In genomic region chr1:52631759-52632331, GRCh38 we compare ENCODE assay signal across 12 cellular contexts. TPM values are rescaled to one million over a fixed set of nuclear protein-coding genes. Genes with fewer than 3 reads are reported as not detected.
DNase-seq lines count a peak whose midpoint lies in the region; ATAC-seq lines count a peak whose summit lies in the region.
"Had no signal": no experiment of that assay in that cellular context is flagged by ENCODE, and none has a peak within 500 bp of the region (broad histone marks: within the 10 kb centered on the region; RNA-seq: fewer than 3 reads in every experiment).

No MANE protein-coding gene starts in this region.

- H3K9me3 ChIP-seq in CD8-positive, alpha-beta memory T cell (ENCODE audit: low read length), result no peaks in the 10 kb centered on the region
- H3K9me3 ChIP-seq: HAP-1 had no signal

- no peaks in the 10 kb centered on the region for H3K27me3 ChIP-seq in CD8-positive, alpha-beta memory T cell (ENCODE audit: insufficient read depth, low read length, poor library complexity, severe bottlenecking)

- H3K36me3 ChIP-seq in CD8-positive, alpha-beta memory T cell (ENCODE audit: insufficient read depth, low read length), result no peaks in the 10 kb centered on the region
- H3K36me3 ChIP-seq: HAP-1 had no signal

- peaks cover 65% of the 10 kb centered on the region for H3K4me1 ChIP-seq in CD8-positive, alpha-beta memory T cell (ENCODE audit: insufficient read depth, low read length)
- H3K4me1 ChIP-seq: HAP-1 had no signal

- H3K36me3 Mint-ChIP-seq in CD8-positive, alpha-beta memory T cell, result peaks cover 0 to 19% (median 4%) of the 10 kb centered on the region in 3 donors
- no peaks in the 10 kb centered on the region for H3K36me3 Mint-ChIP-seq in activated T-cell treated with anti-CD3 and anti-CD28 coated beads, Interleukin-2, amount 50 U/mL, for 72 hours (ENCODE audit: insufficient read depth in 2 of 2)
- H3K36me3 Mint-ChIP-seq in naive B cell, result peaks cover 0 to 6% of the 10 kb centered on the region in 2 donors

- peak overlapping the region; percentile 58 for H3K4me3 ChIP-seq in CD8-positive, alpha-beta memory T cell (ENCODE audit: low read length)
- H3K4me3 ChIP-seq: HAP-1 had no signal

- H3K9me3 Mint-ChIP-seq in CD8-positive, alpha-beta memory T cell, result no peaks in the 10 kb centered on the region
- H3K9me3 Mint-ChIP-seq in activated T-cell treated with anti-CD3 and anti-CD28 coated beads, Interleukin-2, amount 50 U/mL, for 72 hours, result no peaks in the 10 kb centered on the region
- H3K9me3 Mint-ChIP-seq in naive B cell, result no peaks in the 10 kb centered on the region

- peak overlapping the region; percentile 81 to 96 (median 93) for H3K4me3 Mint-ChIP-seq in CD8-positive, alpha-beta memory T cell
- peak overlapping the region; percentile 72 to 80 for H3K4me3 Mint-ChIP-seq in activated T-cell treated with anti-CD3 and anti-CD28 coated beads, Interleukin-2, amount 50 U/mL, for 72 hours
- peak overlapping the region; percentile 88 to 99 (median 92) for H3K4me3 Mint-ChIP-seq in naive B cell

- ATAC-seq in activated T-cell treated with anti-CD3 and anti-CD28 coated beads, Interleukin-2, amount 50 U/mL, for 72 hours (replicated peaks in 1 of 2), result no peak
- no peak for ATAC-seq in naive B cell (ENCODE audit: low read depth in 2 of 2)
- ATAC-seq in HG02759 (IDR thresholded peaks at IDR 0.05; ENCODE audit: unreplicated experiment), result no peak
- ATAC-seq in HG02840 (IDR thresholded peaks at IDR 0.05; ENCODE audit: low FRiP score, unreplicated experiment), result no peak

- POLR2A ChIA-PET in CD8-positive, alpha-beta memory T cell (lab: Charles Lee), result interaction anchor here (1.1 to 2.1 kb wide), 3 partner anchors 25 to 79 kb away, joined by 3 to 6 read pairs (median 6); partner anchors contain the start of gene TUT4

- peak in 1 of 5 donors; percentile 7 for DNase-seq in CD8-positive, alpha-beta memory T cell
- DNase-seq in MV-4-11 (lab: John Stamatoyannopoulos, UW) (peak; percentile 49), naive B cell (peak; percentile 24), NCI-H526 (lab: John Stamatoyannopoulos, UW) (no peak)
- DNase-seq in activated T-cell treated with anti-CD3 and anti-CD28 coated beads, Interleukin-2, amount 50 U/mL, for 72 hours, result peak in 1 of 2 donors; percentile 10
- no peak for DNase-seq in activated CD4-positive, alpha-beta T cell treated with anti-CD3 and anti-CD28 coated beads for 4 hours
- DNase-seq: EL had no signal

- no peaks in the 10 kb centered on the region for H3K27me3 Mint-ChIP-seq in CD8-positive, alpha-beta memory T cell
- H3K27me3 Mint-ChIP-seq in activated T-cell treated with anti-CD3 and anti-CD28 coated beads, Interleukin-2, amount 50 U/mL, for 72 hours (ENCODE audit: low read depth), result no peaks in the 10 kb centered on the region
- no peaks in the 10 kb centered on the region for H3K27me3 Mint-ChIP-seq in naive B cell

- peak overlapping the region; percentile 96 to 99 (median 98) for H3K27ac Mint-ChIP-seq in CD8-positive, alpha-beta memory T cell
- H3K27ac Mint-ChIP-seq in activated T-cell treated with anti-CD3 and anti-CD28 coated beads, Interleukin-2, amount 50 U/mL, for 72 hours, result peak overlapping the region; percentile 75
- H3K27ac Mint-ChIP-seq in naive B cell, result peak overlapping the region; percentile 94 to 99 (median 98)

- CTCF ChIA-PET in CD8-positive, alpha-beta memory T cell (lab: Charles Lee), result interaction anchor here (1.0 to 2.4 kb wide), 4 partner anchors 9 to 54 kb away, joined by 4 to 14 read pairs (median 6); partner anchors contain the start of gene GPX7

- H3K4me1 Mint-ChIP-seq in CD8-positive, alpha-beta memory T cell, result peaks cover 65 to 76% (median 68%) of the 10 kb centered on the region in 3 donors
- peaks cover 58% of the 10 kb centered on the region for H3K4me1 Mint-ChIP-seq in activated T-cell treated with anti-CD3 and anti-CD28 coated beads, Interleukin-2, amount 50 U/mL, for 72 hours (ENCODE audit: low read depth)
- H3K4me1 Mint-ChIP-seq in naive B cell, result peaks cover 64 to 83% (median 66%) of the 10 kb centered on the region in 3 donors

- peak overlapping the region; percentile 58 for H3K27ac ChIP-seq in CD8-positive, alpha-beta memory T cell (ENCODE audit: low read depth, low read length)

RNA-seq across cellular contexts. Expression of gene SHISAL2A, which starts 1.1 kb away (rescaled TPM):
- total RNA-seq in CD8-positive, alpha-beta memory T cell, result 10 to 100 TPM; 15.7 to 16.7 TPM
- 11.3 TPM for polyA plus RNA-seq in CD8-positive, alpha-beta memory T cell
- 1 to 10 TPM; 9.0 to 9.2 TPM for total RNA-seq in activated T-cell treated with anti-CD3 and anti-CD28 coated beads, Interleukin-2, amount 50 U/mL, for 72 hours
- 10 to 100 TPM in 5 of 6 donors, 1 to 10 TPM in 1; 7.4 to 19.6 (median 15.7) TPM for polyA plus RNA-seq in naive B cell (ENCODE audit: low read depth in 6 of 6)
- total RNA-seq: lower leg skin, subcutaneous adipose tissue had no signal

RNA-seq across cellular contexts. Expression of gene GPX7, which starts 29.7 kb away (rescaled TPM):
- 10 to 100 TPM; 29.9 to 30.0 TPM for total RNA-seq in CD8-positive, alpha-beta memory T cell
- polyA plus RNA-seq in CD8-positive, alpha-beta memory T cell, result 31.9 TPM
- total RNA-seq in activated T-cell treated with anti-CD3 and anti-CD28 coated beads, Interleukin-2, amount 50 U/mL, for 72 hours, result 10 to 100 TPM; 26.3 to 27.6 TPM
- polyA plus RNA-seq in naive B cell (ENCODE audit: low read depth in 6 of 6), result 10 to 100 TPM; 22.2 to 49.8 (median 34.8) TPM

Comparison
In these comparisons a context has a peak if more than half of its experiments do, and no peak if none do; other contexts are left out.
1. DNase-seq: peak in MV-4-11 (single experiment) and naive B cell (single experiment); none in NCI-H526 (0 of 2) and activated CD4-positive, alpha-beta T cell treated with anti-CD3 and anti-CD28 coated beads for 4 hours (0 of 2).
2. Peak in every context shown above with its lines, with median percentiles within 50 percentile points of each other: H3K27ac Mint-ChIP-seq and H3K4me3 Mint-ChIP-seq.